ENCODE assay signal across 32 cellular contexts in the genomic region with DNA sequence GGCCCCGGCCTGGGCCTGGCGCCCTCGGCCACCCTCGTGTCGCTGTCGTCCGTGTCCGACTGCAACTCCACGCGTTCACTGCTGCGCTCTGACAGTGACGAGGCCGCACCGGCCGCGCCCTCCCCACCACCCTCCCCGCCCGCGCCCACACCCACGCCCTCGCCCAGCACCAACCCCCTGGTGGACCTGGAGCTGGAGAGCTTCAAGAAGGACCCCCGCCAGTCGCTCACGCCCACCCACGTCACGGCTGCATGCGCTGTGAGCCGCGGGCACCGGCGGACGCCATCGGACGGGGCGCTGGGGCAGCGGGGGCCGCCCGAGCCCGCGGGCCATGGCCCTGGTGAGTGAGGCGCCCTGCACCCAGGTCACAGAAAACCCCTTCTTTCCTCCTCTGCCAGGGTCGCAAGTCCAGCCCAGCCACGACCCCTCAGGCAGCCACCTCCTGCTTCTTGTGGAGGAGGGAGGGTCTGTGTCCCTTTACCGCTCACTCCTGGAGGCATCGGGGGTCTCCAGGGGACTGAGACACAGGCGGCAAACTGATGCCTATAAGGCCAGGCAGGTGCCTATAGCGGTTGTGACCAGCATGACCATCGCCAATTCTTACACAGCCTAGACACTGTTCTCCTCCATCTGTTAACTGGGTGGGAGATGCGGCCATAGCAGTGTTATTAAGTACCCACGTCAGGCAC. TPM values are rescaled to one million over a fixed set of nuclear protein-coding genes. Genes with fewer than 3 reads are reported as not detected.
"Had no signal": no experiment of that assay in that cellular context is flagged by ENCODE, and none has a peak within 500 bp of the region (broad histone marks: within the 10 kb centered on the region; RNA-seq: fewer than 3 reads in every experiment).

No MANE protein-coding gene starts in this region.

- H3K27ac ChIP-seq: body of pancreas, colonic mucosa, epithelial cell of prostate, esophagus squamous epithelium, gastroesophageal sphincter, heart right ventricle had no signal

- H3K36me3 ChIP-seq: colonic mucosa had no signal

- H3K9me3 ChIP-seq: body of pancreas, colonic mucosa, esophagus squamous epithelium, gastroesophageal sphincter, heart right ventricle had no signal

- ATAC-seq: activated CD4-positive, alpha-beta T cell treated with anti-CD3 and anti-CD28 coated beads for 36 hours; activated T-cell treated with anti-CD3 and anti-CD28 coated beads, Interleukin-2, amount 50 U/mL, for 72 hours; body of pancreas; gastroesophageal sphincter had no signal

- H3K4me3 ChIP-seq: body of pancreas, colonic mucosa, esophagus squamous epithelium, gastroesophageal sphincter, heart right ventricle had no signal

- FAIRE-seq: endometrium, endothelial cell of umbilical vein had no signal

- H3K4me1 ChIP-seq: colonic mucosa had no signal

- DNase-seq: activated CD4-positive, alpha-beta memory T cell treated with anti-CD3 and anti-CD28 coated beads, Interleukin-2, amount 10 ng/mL, durations not matched to agents 7 days and 5 days; activated CD4-positive, alpha-beta T cell treated with anti-CD3 and anti-CD28 coated beads for 36 hours; activated CD4-positive, alpha-beta T cell treated with anti-CD3 and anti-CD28 coated beads, Interleukin-2, amount 10 ng/mL, durations not matched to agents 7 days and 5 days; activated CD4-positive, alpha-beta T cell treated with anti-CD3 and anti-CD28 coated beads, Interleukin-2, amount 50 U/mL, for 4 hours; activated CD4-positive, CD25-positive, alpha-beta regulatory T cell; activated CD4-positive, CD25-positive, alpha-beta regulatory T cell treated with anti-CD3 and anti-CD28 coated beads, Interleukin-2, amount 50 U/mL, for 72 hours; activated CD8-positive, alpha-beta memory T cell treated with anti-CD3 and anti-CD28 coated beads, Interleukin-2, amount 50 U/mL, for 48 hours; activated gamma-delta T cell; activated naive CD4-positive, alpha-beta T cell; activated naive CD4-positive, alpha-beta T cell treated with anti-CD3 and anti-CD28 coated beads, Interleukin-2, amount 50 U/mL, for 16 hours; activated T-cell treated with anti-CD3 and anti-CD28 coated beads for 4 hours; activated T-cell treated with anti-CD3 and anti-CD28 coated beads, Interleukin-2, amount 50 U/mL, for 24 hours; activated T-cell treated with anti-CD3 and anti-CD28 coated beads, Interleukin-2, amount 50 U/mL, for 72 hours; amniotic stem cell; anterior cingulate cortex; body of pancreas; colonic mucosa; effector CD8-positive, alpha-beta T cell; esophagus squamous epithelium; foreskin melanocyte; heart right ventricle; T-helper 2 cell had no signal

RNA-seq across cellular contexts. Expression of a gene that starts 4.2 kb away (rescaled TPM):
- total RNA-seq: activated CD4-positive, alpha-beta memory T cell treated with anti-CD3 and anti-CD28 coated beads, Interleukin-2, amount 10 ng/mL, durations not matched to agents 7 days and 5 days; activated CD4-positive, alpha-beta T cell treated with anti-CD3 and anti-CD28 coated beads for 36 hours; activated CD4-positive, alpha-beta T cell treated with anti-CD3 and anti-CD28 coated beads, Interleukin-2, amount 10 ng/mL, durations not matched to agents 7 days and 5 days; activated T-cell treated with anti-CD3 and anti-CD28 coated beads, Interleukin-2, amount 50 U/mL, for 72 hours; body of pancreas; dermis microvascular lymphatic vessel endothelial cell; endothelial cell of umbilical vein; esophagus squamous epithelium; fibroblast of lung; fibroblast of villous mesenchyme; gastroesophageal sphincter; glomerular endothelial cell; heart right ventricle; T-helper 1 cell treated with Interleukin-12 subunit alpha and Interleukin-12 subunit beta and Interleukin-4 antibody, amounts not matched to agents 30 ng/mL and 1 ng/mL, for 36 hours had no signal
- polyA plus RNA-seq: endothelial cell of umbilical vein, esophagus, fibroblast of lung, heart right ventricle had no signal

RNA-seq across cellular contexts. Expression of a gene that starts 12.5 kb away (rescaled TPM):
- total RNA-seq: activated CD4-positive, alpha-beta memory T cell treated with anti-CD3 and anti-CD28 coated beads, Interleukin-2, amount 10 ng/mL, durations not matched to agents 7 days and 5 days; body of pancreas; dermis microvascular lymphatic vessel endothelial cell; endothelial cell of umbilical vein; esophagus squamous epithelium; glomerular endothelial cell; heart right ventricle had no signal
- polyA plus RNA-seq: endothelial cell of umbilical vein had no signal
